In the genomic region with DNA sequence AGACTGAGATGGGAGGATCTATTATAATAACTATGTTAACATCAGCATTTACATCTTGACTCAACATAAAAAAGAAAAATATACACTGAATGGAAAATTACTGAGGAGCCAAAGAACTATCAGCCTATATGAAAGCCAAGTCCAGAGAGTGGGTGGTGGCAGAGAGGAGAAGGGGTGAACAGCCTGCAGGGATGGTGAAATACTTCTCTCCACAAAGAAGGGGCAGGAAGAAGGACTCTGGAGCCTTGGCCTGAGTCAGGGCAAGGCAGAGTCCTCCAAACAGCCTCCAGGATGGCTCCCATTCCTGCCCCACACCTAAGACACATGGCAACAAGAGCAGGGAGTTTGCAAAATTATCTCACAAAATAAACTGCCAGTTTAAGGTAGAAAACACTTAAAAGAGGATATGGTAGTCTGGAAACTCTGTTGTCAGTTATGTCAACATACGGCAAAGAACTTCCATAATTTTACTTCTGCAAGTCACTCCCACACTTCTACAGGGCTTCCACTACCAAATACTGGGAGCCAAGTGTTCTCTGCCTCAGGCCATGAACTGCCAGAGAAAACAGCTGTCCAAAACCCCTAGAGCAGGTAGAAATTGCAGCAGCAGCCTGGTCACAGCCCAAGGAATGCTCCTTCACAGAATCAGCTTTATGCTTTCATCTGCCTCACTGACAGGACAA, we compare ENCODE assay signal across 16 cellular contexts. TPM values are rescaled to one million over a fixed set of nuclear protein-coding genes. Genes with fewer than 3 reads are reported as not detected.
DNase-seq lines count a peak whose midpoint lies in the region; ATAC-seq and TF ChIP-seq lines count a peak whose summit lies in the region.
"Had no signal": no experiment of that assay in that cellular context is flagged by ENCODE, and none has a peak within 500 bp of the region (broad histone marks: within the 10 kb centered on the region; RNA-seq: fewer than 3 reads in every experiment).

No MANE protein-coding gene starts in this region.

- H3K4me3 Mint-ChIP-seq in nephron progenitor cell (no peak overlapping the region), glutamatergic neuron (ENCODE audit: unreplicated experiment) (no peak overlapping the region)
- H3K4me3 Mint-ChIP-seq: activated CD4-positive, alpha-beta T cell treated with anti-CD3 and anti-CD28 coated beads, Interleukin-2, amount 10 ng/mL, durations not matched to agents 24 days and 14 days had no signal

- peak overlapping the region in 1 of 2 donors; percentile 3 for H3K27ac ChIP-seq in right atrium auricular region
- peak overlapping the region; percentile 78 for H3K27ac ChIP-seq in right cardiac atrium (ENCODE audit: low read length)
- H3K27ac ChIP-seq in upper lobe of right lung, result peak overlapping the region; percentile 65

- H3K36me3 Mint-ChIP-seq in nephron progenitor cell (ENCODE audit: low read depth) (peaks cover 9% of the 10 kb centered on the region), glutamatergic neuron (ENCODE audit: unreplicated experiment) (no peaks in the 10 kb centered on the region)

- ATAC-seq in Right ventricle myocardium superior (ENCODE audit: poor library complexity) (peak; percentile 61), right cardiac atrium (peak in 1 of 2 donors; percentile 26), upper lobe of right lung (peak; percentile 83)
- ATAC-seq: Panc1, SK-N-SH treated with all-trans-retinoic acid at 6 μM for 48 hours had no signal

- H3K27me3 ChIP-seq in right atrium auricular region (no peaks in the 10 kb centered on the region), right cardiac atrium (ENCODE audit: control insufficient read depth, insufficient read depth) (no peaks in the 10 kb centered on the region), upper lobe of right lung (no peaks in the 10 kb centered on the region)
- H3K27me3 ChIP-seq: tibial nerve had no signal

- TF ChIP-seq CTCF in right atrium auricular region (IDR thresholded peaks at IDR 0.05), result no peak
- no peak for TF ChIP-seq CTCF in nephron progenitor cell (IDR thresholded peaks at IDR 0.05)
- no peak for TF ChIP-seq CTCF in upper lobe of right lung (IDR thresholded peaks at IDR 0.05)
- no peak for TF ChIP-seq CTCF in glutamatergic neuron (IDR thresholded peaks at IDR 0.05; ENCODE audit: partially characterized antibody, unreplicated experiment)

- DNase-seq in Right ventricle myocardium superior (no peak), right atrium auricular region (ENCODE audit: low spot score) (no peak), right cardiac atrium (no peak), nephron progenitor cell (no peak), upper lobe of right lung (no peak), glutamatergic neuron (no peak)
- no peak for DNase-seq in activated CD4-positive, alpha-beta T cell treated with anti-CD3 and anti-CD28 coated beads for 1 hour
- DNase-seq in effector CD4-positive, alpha-beta T cell, result no peak
- DNase-seq: activated CD4-positive, alpha-beta T cell treated with anti-CD3 and anti-CD28 coated beads, Interleukin-2, amount 10 ng/mL, durations not matched to agents 24 days and 14 days; activated CD8-positive, alpha-beta memory T cell treated with anti-CD3 and anti-CD28 coated beads, Interleukin-2, amount 50 U/mL, for 48 hours; activated naive CD4-positive, alpha-beta T cell; GF-D8; T1000 had no signal

- H3K27ac Mint-ChIP-seq in nephron progenitor cell, result peak overlapping the region; percentile 67
- H3K27ac Mint-ChIP-seq in glutamatergic neuron (ENCODE audit: unreplicated experiment), result no peak overlapping the region
- H3K27ac Mint-ChIP-seq: activated CD4-positive, alpha-beta T cell treated with anti-CD3 and anti-CD28 coated beads, Interleukin-2, amount 10 ng/mL, durations not matched to agents 24 days and 14 days had no signal

- H3K4me3 ChIP-seq in right atrium auricular region, result no peak overlapping the region
- H3K4me3 ChIP-seq in right cardiac atrium (ENCODE audit: low read length), result no peak overlapping the region
- H3K4me3 ChIP-seq in upper lobe of right lung, result no peak overlapping the region
- H3K4me3 ChIP-seq: tibial nerve had no signal

- H3K36me3 ChIP-seq in right atrium auricular region, result peaks cover 4% of the 10 kb centered on the region
- H3K36me3 ChIP-seq in upper lobe of right lung, result peaks cover 5% of the 10 kb centered on the region

- H3K9me3 Mint-ChIP-seq in nephron progenitor cell (no peaks in the 10 kb centered on the region), glutamatergic neuron (ENCODE audit: unreplicated experiment) (no peaks in the 10 kb centered on the region)
- H3K9me3 Mint-ChIP-seq: activated CD4-positive, alpha-beta T cell treated with anti-CD3 and anti-CD28 coated beads, Interleukin-2, amount 10 ng/mL, durations not matched to agents 24 days and 14 days had no signal

- intact Hi-C loops in Right ventricle myocardium superior (cut with DNase I), result no loop called here
- intact Hi-C loops in right cardiac atrium (cut with DNase I), result no loop called here
- intact Hi-C loops in upper lobe of right lung (cut with DNase I), result no loop called here

- no peaks in the 10 kb centered on the region for H3K4me1 ChIP-seq in right atrium auricular region
- H3K4me1 ChIP-seq in right cardiac atrium (ENCODE audit: control insufficient read depth, insufficient read depth, low read length), result no peaks in the 10 kb centered on the region
- H3K4me1 ChIP-seq in upper lobe of right lung, result peaks cover 4% of the 10 kb centered on the region

- H3K4me1 Mint-ChIP-seq in nephron progenitor cell (peaks cover 3% of the 10 kb centered on the region), glutamatergic neuron (ENCODE audit: low read depth, unreplicated experiment) (no peaks in the 10 kb centered on the region)
- H3K4me1 Mint-ChIP-seq: activated CD4-positive, alpha-beta T cell treated with anti-CD3 and anti-CD28 coated beads, Interleukin-2, amount 10 ng/mL, durations not matched to agents 24 days and 14 days had no signal

- whole genome bisulfite sequencing in right cardiac atrium, result 88% methylated on average over 1 of the region's 1 CpG

- H3K27me3 Mint-ChIP-seq in nephron progenitor cell (ENCODE audit: low read depth, poor library complexity) (peaks cover 2% of the 10 kb centered on the region), glutamatergic neuron (ENCODE audit: unreplicated experiment) (no peaks in the 10 kb centered on the region)
- H3K27me3 Mint-ChIP-seq: activated CD4-positive, alpha-beta T cell treated with anti-CD3 and anti-CD28 coated beads, Interleukin-2, amount 10 ng/mL, durations not matched to agents 24 days and 14 days had no signal

- no peaks in the 10 kb centered on the region for H3K9me3 ChIP-seq in right atrium auricular region
- no peaks in the 10 kb centered on the region for H3K9me3 ChIP-seq in right cardiac atrium (ENCODE audit: control insufficient read depth, low read length)
- H3K9me3 ChIP-seq in upper lobe of right lung, result no peaks in the 10 kb centered on the region
- H3K9me3 ChIP-seq: tibial nerve had no signal

RNA-seq across cellular contexts. Expression of gene HSPBAP1, which starts 25.8 kb away (rescaled TPM):
- total RNA-seq in Right ventricle myocardium superior (5.5 TPM), right atrium auricular region (1 to 10 TPM; 3.0 to 4.0 TPM), right cardiac atrium (1 to 10 TPM; 5.7 to 8.3 (median 6.9) TPM), upper lobe of right lung (15.1 TPM), glutamatergic neuron (ENCODE audit: unreplicated experiment) (18.6 TPM)
- 5.6 TPM for polyA plus RNA-seq in right cardiac atrium

RNA-seq across cellular contexts. Expression of gene SLC49A4, which starts 27.0 kb away (rescaled TPM):
- total RNA-seq in Right ventricle myocardium superior (15.0 TPM), right atrium auricular region (10 to 100 TPM; 22.9 to 25.7 TPM), right cardiac atrium (10 to 100 TPM; 19.9 to 26.8 (median 20.8) TPM), upper lobe of right lung (14.2 TPM), glutamatergic neuron (ENCODE audit: unreplicated experiment) (8.6 TPM)
- 13.4 TPM for polyA plus RNA-seq in right cardiac atrium
